ENCODE assay signal across 9 cellular contexts in genomic region chr17:4795168-4795567, GRCh38. TPM values are rescaled to one million over a fixed set of nuclear protein-coding genes. Genes with fewer than 3 reads are reported as not detected.
DNase-seq lines count a peak whose midpoint lies in the region; ATAC-seq and TF ChIP-seq lines count a peak whose summit lies in the region.
"Had no signal": no experiment of that assay in that cellular context is flagged by ENCODE, and none has a peak within 500 bp of the region (broad histone marks: within the 10 kb centered on the region; RNA-seq: fewer than 3 reads in every experiment).

No MANE protein-coding gene starts in this region.

- TF ChIP-seq EP300 in gastroesophageal sphincter (IDR thresholded peaks at IDR 0.05), result no peak

- intact Hi-C loops in ascending aorta (cut with DNase I), result no loop called here

- H3K4me1 ChIP-seq in gastroesophageal sphincter, result peaks cover 0 to 23% (median 9%) of the 10 kb centered on the region in 3 donors
- H3K4me1 ChIP-seq in ascending aorta, result peaks cover 0 to 11% of the 10 kb centered on the region in 2 donors

- no peaks in the 10 kb centered on the region for H3K9me3 Mint-ChIP-seq in activated CD4-positive, alpha-beta T cell treated with anti-CD3 and anti-CD28 coated beads, Interleukin-2, amount 10 ng/mL, durations not matched to agents 7 days and 5 days
- no peaks in the 10 kb centered on the region for H3K9me3 Mint-ChIP-seq in activated CD4-positive, alpha-beta memory T cell treated with anti-CD3 and anti-CD28 coated beads, Interleukin-2, amount 10 ng/mL, durations not matched to agents 7 days and 5 days
- H3K9me3 Mint-ChIP-seq in stimulated activated effector memory CD8-positive, alpha-beta T cell treated with anti-CD3 and anti-CD28 coated beads, Interleukin-12 subunit alpha, Interleukin-12 subunit beta, amount 100 ng/mL, for 72 hours, result no peaks in the 10 kb centered on the region

- H3K4me3 ChIP-seq in gastroesophageal sphincter (no peak overlapping the region), ascending aorta (no peak overlapping the region)

- H3K4me3 Mint-ChIP-seq in activated CD4-positive, alpha-beta T cell treated with anti-CD3 and anti-CD28 coated beads, Interleukin-2, amount 10 ng/mL, durations not matched to agents 7 days and 5 days, result peak overlapping the region; percentile 99
- peak overlapping the region; percentile 98 for H3K4me3 Mint-ChIP-seq in activated CD4-positive, alpha-beta memory T cell treated with anti-CD3 and anti-CD28 coated beads, Interleukin-2, amount 10 ng/mL, durations not matched to agents 7 days and 5 days
- H3K4me3 Mint-ChIP-seq in stimulated activated effector memory CD8-positive, alpha-beta T cell treated with anti-CD3 and anti-CD28 coated beads, Interleukin-12 subunit alpha, Interleukin-12 subunit beta, amount 100 ng/mL, for 72 hours, result peak overlapping the region; percentile 96

- H3K9me3 ChIP-seq in gastroesophageal sphincter (no peaks in the 10 kb centered on the region), ascending aorta (no peaks in the 10 kb centered on the region)

- H3K27ac Mint-ChIP-seq in activated CD4-positive, alpha-beta T cell treated with anti-CD3 and anti-CD28 coated beads, Interleukin-2, amount 10 ng/mL, durations not matched to agents 7 days and 5 days, result peak overlapping the region; percentile 96
- H3K27ac Mint-ChIP-seq in activated CD4-positive, alpha-beta memory T cell treated with anti-CD3 and anti-CD28 coated beads, Interleukin-2, amount 10 ng/mL, durations not matched to agents 7 days and 5 days, result peak overlapping the region; percentile 91
- no peak overlapping the region for H3K27ac Mint-ChIP-seq in stimulated activated effector memory CD8-positive, alpha-beta T cell treated with anti-CD3 and anti-CD28 coated beads, Interleukin-12 subunit alpha, Interleukin-12 subunit beta, amount 100 ng/mL, for 72 hours

- TF ChIP-seq CTCF in gastroesophageal sphincter (IDR thresholded peaks at IDR 0.05) (no peak), ascending aorta (IDR thresholded peaks at IDR 0.05) (no peak)

- no peak for ATAC-seq in gastroesophageal sphincter
- ATAC-seq in stimulated activated effector memory CD8-positive, alpha-beta T cell treated with anti-CD3 and anti-CD28 coated beads, Interleukin-12 subunit alpha, Interleukin-12 subunit beta, amount 100 ng/mL, for 72 hours, result no peak

- no peak for TF ChIP-seq POLR2A in gastroesophageal sphincter (IDR thresholded peaks at IDR 0.05)

- WGBS in gastroesophageal sphincter (ENCODE audit: low coverage in 1 of 2), 2 donors, result 94% methylated on average over 1 of the region's 1 CpG; no CpG with 5 or more reads in 1 of the 2 donors

- peaks cover 29% of the 10 kb centered on the region for H3K4me1 Mint-ChIP-seq in activated CD4-positive, alpha-beta T cell treated with anti-CD3 and anti-CD28 coated beads, Interleukin-2, amount 10 ng/mL, durations not matched to agents 7 days and 5 days
- peaks cover 29% of the 10 kb centered on the region for H3K4me1 Mint-ChIP-seq in activated CD4-positive, alpha-beta memory T cell treated with anti-CD3 and anti-CD28 coated beads, Interleukin-2, amount 10 ng/mL, durations not matched to agents 7 days and 5 days
- H3K4me1 Mint-ChIP-seq in stimulated activated effector memory CD8-positive, alpha-beta T cell treated with anti-CD3 and anti-CD28 coated beads, Interleukin-12 subunit alpha, Interleukin-12 subunit beta, amount 100 ng/mL, for 72 hours, result peaks cover 27% of the 10 kb centered on the region

- H3K27ac ChIP-seq in gastroesophageal sphincter (peak overlapping the region in 3 of 4 donors; percentile 82 to 91 (median 86)), ascending aorta (peak overlapping the region in 1 of 2 donors; percentile 83)

- H3K36me3 ChIP-seq in gastroesophageal sphincter, result peaks cover 0 to 27% of the 10 kb centered on the region in 2 donors
- H3K36me3 ChIP-seq in ascending aorta, result peaks cover 13 to 22% of the 10 kb centered on the region in 2 donors

- peaks cover 3% of the 10 kb centered on the region for H3K27me3 Mint-ChIP-seq in activated CD4-positive, alpha-beta T cell treated with anti-CD3 and anti-CD28 coated beads, Interleukin-2, amount 10 ng/mL, durations not matched to agents 7 days and 5 days
- peaks cover 2% of the 10 kb centered on the region for H3K27me3 Mint-ChIP-seq in activated CD4-positive, alpha-beta memory T cell treated with anti-CD3 and anti-CD28 coated beads, Interleukin-2, amount 10 ng/mL, durations not matched to agents 7 days and 5 days

- peaks cover 15% of the 10 kb centered on the region for H3K36me3 Mint-ChIP-seq in activated CD4-positive, alpha-beta T cell treated with anti-CD3 and anti-CD28 coated beads, Interleukin-2, amount 10 ng/mL, durations not matched to agents 7 days and 5 days (ENCODE audit: low read depth)
- H3K36me3 Mint-ChIP-seq in activated CD4-positive, alpha-beta memory T cell treated with anti-CD3 and anti-CD28 coated beads, Interleukin-2, amount 10 ng/mL, durations not matched to agents 7 days and 5 days (ENCODE audit: low read depth), result peaks cover 16% of the 10 kb centered on the region
- peaks cover 36% of the 10 kb centered on the region for H3K36me3 Mint-ChIP-seq in stimulated activated effector memory CD8-positive, alpha-beta T cell treated with anti-CD3 and anti-CD28 coated beads, Interleukin-12 subunit alpha, Interleukin-12 subunit beta, amount 100 ng/mL, for 72 hours

- no peak for DNase-seq in activated CD4-positive, alpha-beta T cell treated with anti-CD3 and anti-CD28 coated beads, Interleukin-2, amount 10 ng/mL, durations not matched to agents 7 days and 5 days
- no peak for DNase-seq in activated CD4-positive, alpha-beta T cell treated with anti-CD3 and anti-CD28 coated beads, Interleukin-2, amount 50 U/mL, for 4 hours
- DNase-seq in activated CD4-positive, alpha-beta memory T cell treated with anti-CD3 and anti-CD28 coated beads, Interleukin-2, amount 10 ng/mL, durations not matched to agents 7 days and 5 days, result no peak
- no peak for DNase-seq in stimulated activated effector memory CD8-positive, alpha-beta T cell treated with anti-CD3 and anti-CD28 coated beads, Interleukin-12 subunit alpha, Interleukin-12 subunit beta, amount 100 ng/mL, for 72 hours (ENCODE audit: low spot score in 2 of 2)
- no peak for DNase-seq in ascending aorta (ENCODE audit: low spot score in 2 of 2)
- DNase-seq in activated effector memory CD4-positive, alpha-beta T cell treated with anti-CD3 and anti-CD28 coated beads, Interleukin-2, amount 50 U/mL, for 16 hours, result no peak
- DNase-seq in LoVo (ENCODE audit: low spot score), result no peak

- CTCF ChIA-PET in activated CD4-positive, alpha-beta T cell treated with anti-CD3 and anti-CD28 coated beads, Interleukin-2, amount 10 ng/mL, durations not matched to agents 7 days and 5 days (lab: Charles Lee), result no interaction called here
- CTCF ChIA-PET in activated CD4-positive, alpha-beta memory T cell treated with anti-CD3 and anti-CD28 coated beads, Interleukin-2, amount 10 ng/mL, durations not matched to agents 7 days and 5 days (lab: Charles Lee), result no interaction called here

- no peaks in the 10 kb centered on the region for H3K27me3 ChIP-seq in gastroesophageal sphincter
- no peaks in the 10 kb centered on the region for H3K27me3 ChIP-seq in ascending aorta

- POLR2A ChIA-PET in activated CD4-positive, alpha-beta T cell treated with anti-CD3 and anti-CD28 coated beads, Interleukin-2, amount 10 ng/mL, durations not matched to agents 7 days and 5 days (lab: Charles Lee), result no interaction called here
- POLR2A ChIA-PET in activated CD4-positive, alpha-beta memory T cell treated with anti-CD3 and anti-CD28 coated beads, Interleukin-2, amount 10 ng/mL, durations not matched to agents 7 days and 5 days (lab: Charles Lee), result no interaction called here

RNA-seq across cellular contexts. Expression of gene PSMB6, which starts 0.8 kb away (rescaled TPM):
- total RNA-seq in activated CD4-positive, alpha-beta T cell treated with anti-CD3 and anti-CD28 coated beads, Interleukin-2, amount 10 ng/mL, durations not matched to agents 7 days and 5 days, result 100 to 1,000 TPM in 1 of 2 experiments, 10 to 100 TPM in 1; 95.3 to 115 TPM
- total RNA-seq in activated CD4-positive, alpha-beta memory T cell treated with anti-CD3 and anti-CD28 coated beads, Interleukin-2, amount 10 ng/mL, durations not matched to agents 7 days and 5 days, result 100 to 1,000 TPM; 118 to 121 TPM
- total RNA-seq in gastroesophageal sphincter (100 to 1,000 TPM; 184 to 242 (median 187) TPM), ascending aorta (160 TPM)

RNA-seq across cellular contexts. Expression of gene GLTPD2, which starts 6.4 kb away (rescaled TPM):
- total RNA-seq in activated CD4-positive, alpha-beta T cell treated with anti-CD3 and anti-CD28 coated beads, Interleukin-2, amount 10 ng/mL, durations not matched to agents 7 days and 5 days, result not detected
- total RNA-seq in activated CD4-positive, alpha-beta memory T cell treated with anti-CD3 and anti-CD28 coated beads, Interleukin-2, amount 10 ng/mL, durations not matched to agents 7 days and 5 days, result not detected
- total RNA-seq in gastroesophageal sphincter (not detected), ascending aorta (not detected)
- total RNA-seq: subcutaneous adipose tissue had no signal

RNA-seq across cellular contexts. Expression of gene VMO1, which starts 9.0 kb away (rescaled TPM):
- total RNA-seq in activated CD4-positive, alpha-beta T cell treated with anti-CD3 and anti-CD28 coated beads, Interleukin-2, amount 10 ng/mL, durations not matched to agents 7 days and 5 days, result under 1 TPM in 1 of 2 experiments, not detected in 1; 0.32 TPM
- under 1 TPM in 1 of 2 experiments, not detected in 1; 0.40 TPM for total RNA-seq in activated CD4-positive, alpha-beta memory T cell treated with anti-CD3 and anti-CD28 coated beads, Interleukin-2, amount 10 ng/mL, durations not matched to agents 7 days and 5 days
- total RNA-seq in gastroesophageal sphincter, result 1 to 10 TPM in 2 of 4 donors, not detected in 2; 1.3 to 3.5 TPM
- total RNA-seq in ascending aorta, result not detected

RNA-seq across cellular contexts. Expression of gene PLD2, which starts 11.8 kb away (rescaled TPM):
- total RNA-seq in activated CD4-positive, alpha-beta T cell treated with anti-CD3 and anti-CD28 coated beads, Interleukin-2, amount 10 ng/mL, durations not matched to agents 7 days and 5 days, result 10 to 100 TPM; 16.6 to 17.3 TPM
- total RNA-seq in activated CD4-positive, alpha-beta memory T cell treated with anti-CD3 and anti-CD28 coated beads, Interleukin-2, amount 10 ng/mL, durations not matched to agents 7 days and 5 days, result 10 to 100 TPM; 17.4 to 20.7 TPM
- 10 to 100 TPM; 10.2 to 21.3 (median 15.7) TPM for total RNA-seq in gastroesophageal sphincter
- total RNA-seq in ascending aorta, result 64.5 TPM
